ENCODE assay signal across 12 cellular contexts in the genomic region with DNA sequence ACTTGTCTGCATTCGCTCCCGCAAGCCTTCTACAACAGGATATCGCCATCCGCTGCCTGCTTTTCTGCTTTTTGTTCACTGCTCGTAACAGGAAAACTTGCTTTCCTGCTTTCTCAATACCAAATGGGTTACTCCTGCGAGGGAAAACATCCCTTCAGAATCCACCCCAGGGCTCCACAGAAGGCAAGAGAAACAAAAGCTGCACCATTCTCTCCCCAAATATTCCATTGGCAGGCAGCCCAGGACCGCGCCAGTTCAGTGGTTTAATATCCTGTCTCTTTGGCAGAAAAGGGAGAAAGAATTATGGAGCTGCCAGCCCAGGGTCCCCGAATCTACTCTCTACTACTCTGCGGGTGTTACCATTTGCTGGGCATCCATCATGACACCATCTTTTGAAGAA.
DNase-seq lines count a peak whose midpoint lies in the region; TF ChIP-seq lines count a peak whose summit lies in the region.
"Had no signal": no experiment of that assay in that cellular context is flagged by ENCODE, and none has a peak within 500 bp of the region (broad histone marks: within the 10 kb centered on the region; RNA-seq: fewer than 3 reads in every experiment).

No MANE protein-coding gene starts in this region.

- H3K9ac ChIP-seq in subcutaneous abdominal adipose tissue (ENCODE audit: low read length in 5 of 5) (no peak overlapping the region), endodermal cell (ENCODE audit: extremely low read depth, low read length, poor library complexity, severe bottlenecking) (no peak overlapping the region)

- no peaks in the 10 kb centered on the region for H3K9me3 Mint-ChIP-seq in endodermal cell
- H3K9me3 Mint-ChIP-seq: stimulated activated naive CD8-positive, alpha-beta T cell treated with anti-CD3 and anti-CD28 coated beads, Interleukin-15, Interleukin-2, amounts not matched to agents 100 ng/mL and 50 ng/mL, for 24 hours had no signal

- WGBS in adrenal gland, 4 donors: 47 to 72% (median 62%) methylated on average over 10 of the region's 10 CpGs
- WGBS in endodermal cell (ENCODE audit: insufficient coverage in 1 of 2, insufficient read length in 1 of 2), 2 experiments: 90 to 92% methylated on average over 6 to 10 of the region's 10 CpGs

- H3K9me3 ChIP-seq in adrenal gland (replicated peaks in 1 of 3) (no peaks in the 10 kb centered on the region), subcutaneous abdominal adipose tissue (ENCODE audit: control insufficient read depth in 5 of 5, low read length in 5 of 5) (no peaks in the 10 kb centered on the region), endodermal cell (ENCODE audit: control insufficient read depth, low read length) (no peaks in the 10 kb centered on the region)
- H3K9me3 ChIP-seq: mucosa of descending colon had no signal

- H3K27me3 ChIP-seq in adrenal gland: no peaks in the 10 kb centered on the region
- H3K27me3 ChIP-seq in subcutaneous abdominal adipose tissue (ENCODE audit: control insufficient read depth in 5 of 5, insufficient read depth in 4 of 5, low read length in 5 of 5): peaks cover 0 to 2% (median 0%) of the 10 kb centered on the region in 5 donors
- no peaks in the 10 kb centered on the region for H3K27me3 ChIP-seq in endodermal cell (ENCODE audit: control insufficient read depth, insufficient read depth, low read length, poor library complexity, severe bottlenecking)

- H3K4me1 ChIP-seq in adrenal gland (replicated peaks in 1 of 2) (peaks cover 7 to 43% of the 10 kb centered on the region in 2 donors), subcutaneous abdominal adipose tissue (ENCODE audit: control insufficient read depth in 5 of 5, insufficient read depth in 5 of 5, low read length in 5 of 5) (peaks cover 0 to 28% (median 4%) of the 10 kb centered on the region in 5 donors), endodermal cell (ENCODE audit: control insufficient read depth, insufficient read depth, low read length) (no peaks in the 10 kb centered on the region)

- H3K4me1 Mint-ChIP-seq in endodermal cell: peaks cover 3% of the 10 kb centered on the region

- intact Hi-C loops in adrenal gland (cut with DNase I): no loop called here

- no peaks in the 10 kb centered on the region for H3K36me3 Mint-ChIP-seq in endodermal cell (ENCODE audit: low read depth)

- DNase-seq in NCI-H2196 (lab: John Stamatoyannopoulos, UW; ENCODE audit: unreplicated experiment) (peak; percentile 4), NCI-H2196 treated with DMSO at 0.1 percent for 48 hours (lab: John Stamatoyannopoulos, UW; ENCODE audit: unreplicated experiment) (no peak), adrenal gland (peak in 4 of 7 donors; percentile 9 to 64 (median 40)), hepatic stellate cell (ENCODE audit: low spot score) (peak; percentile 28), inferior parietal cortex (ENCODE audit: extremely low spot score) (no peak), NCI-H187 (lab: John Stamatoyannopoulos, UW) (no peak), endodermal cell (no peak)
- DNase-seq: 8988T had no signal

- H3K27me3 Mint-ChIP-seq in endodermal cell (ENCODE audit: insufficient read depth): no peaks in the 10 kb centered on the region
- H3K27me3 Mint-ChIP-seq: stimulated activated naive CD8-positive, alpha-beta T cell treated with anti-CD3 and anti-CD28 coated beads, Interleukin-15, Interleukin-2, amounts not matched to agents 100 ng/mL and 50 ng/mL, for 24 hours had no signal

- H3K27ac Mint-ChIP-seq in endodermal cell: no peak overlapping the region

- no peak for TF ChIP-seq POLR2A in adrenal gland (IDR thresholded peaks at IDR 0.05)

- H3K27ac ChIP-seq in adrenal gland (peak overlapping the region in 2 of 5 donors; percentile 22 to 60), subcutaneous abdominal adipose tissue (ENCODE audit: low read depth, low read length) (peak overlapping the region; percentile 51), endodermal cell (ENCODE audit: low read depth, low read length) (no peak overlapping the region)
- H3K27ac ChIP-seq: HL-60 had no signal

- TF ChIP-seq CTCF in adrenal gland (IDR thresholded peaks at IDR 0.05): no peak
- no peak for TF ChIP-seq CTCF in endodermal cell (conservative IDR thresholded peaks at IDR 0.05)

- H3K4me3 Mint-ChIP-seq in endodermal cell: no peak overlapping the region
- H3K4me3 Mint-ChIP-seq: stimulated activated naive CD8-positive, alpha-beta T cell treated with anti-CD3 and anti-CD28 coated beads, Interleukin-15, Interleukin-2, amounts not matched to agents 100 ng/mL and 50 ng/mL, for 24 hours had no signal

- H3K36me3 ChIP-seq in adrenal gland (replicated peaks in 1 of 2) (no peaks in the 10 kb centered on the region), subcutaneous abdominal adipose tissue (ENCODE audit: control insufficient read depth in 5 of 5, insufficient read depth in 5 of 5, low read length in 5 of 5) (no peaks in the 10 kb centered on the region), endodermal cell (ENCODE audit: control insufficient read depth, insufficient read depth, low read length) (no peaks in the 10 kb centered on the region)

- H3K4me3 ChIP-seq in adrenal gland (no peak overlapping the region), subcutaneous abdominal adipose tissue (ENCODE audit: low read depth in 1 of 5, low read length in 5 of 5) (peak overlapping the region in 2 of 5 donors; percentile 30 to 40), endodermal cell (ENCODE audit: low read length) (no peak overlapping the region)
- H3K4me3 ChIP-seq: mucosa of descending colon had no signal

Comparison
In these comparisons a context has a peak if more than half of its experiments do, and no peak if none do; other contexts are left out.
1. DNase-seq: peak in NCI-H2196 (single experiment), adrenal gland (4 of 7) and hepatic stellate cell (single experiment); none in NCI-H2196 treated with DMSO at 0.1 percent for 48 hours (single experiment), inferior parietal cortex (single experiment), NCI-H187 (0 of 2) and endodermal cell (single experiment).